Comparison of ENCODE assay signal across 8 cellular contexts in the genomic region with DNA sequence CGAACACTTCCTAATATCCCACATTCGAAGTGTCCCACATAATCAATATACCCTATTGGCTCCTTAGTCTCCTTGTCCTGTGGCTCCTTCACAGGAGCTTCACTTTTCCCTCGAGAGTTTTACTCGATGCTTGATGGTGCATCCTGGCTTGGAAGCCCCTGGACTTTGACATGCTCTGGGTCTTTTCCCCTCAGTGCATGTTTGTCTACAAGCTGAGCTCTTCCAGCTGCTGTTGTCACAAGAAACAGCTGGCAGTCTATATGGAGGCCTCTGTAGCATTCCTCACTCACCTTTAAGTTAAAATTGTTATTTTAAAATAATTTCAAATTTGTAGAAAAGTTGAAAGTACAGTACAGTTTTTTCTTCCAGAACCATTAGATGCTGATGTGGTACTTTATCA.
"Had no signal": no experiment of that assay in that cellular context is flagged by ENCODE, and none has a peak within 500 bp of the region (broad histone marks: within the 10 kb centered on the region; RNA-seq: fewer than 3 reads in every experiment).

No MANE protein-coding gene starts in this region.

- H3K27me3 Mint-ChIP-seq: IgD-negative memory B cell had no signal

- FAIRE-seq: H1, H54, HTR-8/SVneo had no signal

- H3K4me1 Mint-ChIP-seq: GM23338 had no signal

- H3K36me3 Mint-ChIP-seq: IgD-negative memory B cell had no signal

- H3K4me2 ChIP-seq: GM23338 had no signal

- H2AFZ ChIP-seq: GM23338 had no signal

- H3K4me3 ChIP-seq: GM23338 had no signal

- H3K27ac Mint-ChIP-seq: GM23338, H9, IgD-negative memory B cell had no signal

- H3K9me3 Mint-ChIP-seq: GM23338, H9, IgD-negative memory B cell had no signal

- DNase-seq: H9, HCEC 1CT, KG1 had no signal

- ATAC-seq: GM23338 had no signal

- H3K4me3 Mint-ChIP-seq: GM23338, H9, IgD-negative memory B cell had no signal
